In genomic region chr1:185646202-185646683, GRCh38 we compare ENCODE assay signal across 8 cellular contexts.
DNase-seq lines count a peak whose midpoint lies in the region; ATAC-seq, FAIRE-seq and TF ChIP-seq lines count a peak whose summit lies in the region.

No MANE protein-coding gene starts in this region.

- no peaks in the 10 kb centered on the region for H3K36me3 ChIP-seq in smooth muscle cell (ENCODE audit: low read depth)
- no peaks in the 10 kb centered on the region for H3K36me3 ChIP-seq in effector memory CD4-positive, alpha-beta T cell (ENCODE audit: control insufficient read depth, insufficient read depth, low read length)

- peaks cover 33% of the 10 kb centered on the region for H3K4me1 Mint-ChIP-seq in activated T-helper 2 cell treated with anti-CD3 and anti-CD28 coated beads, Interferon-gamma antibody, Interleukin-2, Interleukin-4, amounts not matched to agents 10 μg/mL and 5 μg/mL and 100 μg/mL, durations not matched to agents 14 hours and 24 hours and 36 hours (ENCODE audit: low read depth)

- peaks cover 29% of the 10 kb centered on the region for H3K4me1 ChIP-seq in smooth muscle cell (ENCODE audit: low read depth)
- peaks cover 3% of the 10 kb centered on the region for H3K4me1 ChIP-seq in effector memory CD4-positive, alpha-beta T cell (ENCODE audit: control insufficient read depth, insufficient read depth, low read length, poor library complexity, severe bottlenecking)

- H3K27me3 ChIP-seq in smooth muscle cell (ENCODE audit: low read depth), result no peaks in the 10 kb centered on the region
- no peaks in the 10 kb centered on the region for H3K27me3 ChIP-seq in effector memory CD4-positive, alpha-beta T cell (replicated peaks; ENCODE audit: control insufficient read depth, insufficient read depth, low read length, poor library complexity, severe bottlenecking)

- H3K9me3 ChIP-seq in smooth muscle cell (replicated peaks; ENCODE audit: low read depth), result no peaks in the 10 kb centered on the region
- no peaks in the 10 kb centered on the region for H3K9me3 ChIP-seq in effector memory CD4-positive, alpha-beta T cell (ENCODE audit: control insufficient read depth, low read length)

- DNase-seq in GM19239 (ENCODE audit: insufficient read length, low spot score), result no peak
- peak; percentile 78 for DNase-seq in NCI-H1105 (lab: John Stamatoyannopoulos, UW)
- peak; percentile 99 for DNase-seq in astrocyte of the hippocampus (ENCODE audit: low read depth, low spot score)
- peak; percentile 93 for DNase-seq in iPS DF 19.7 (ENCODE audit: low read depth, low spot score)
- DNase-seq in smooth muscle cell (lab: John Stamatoyannopoulos, UW; ENCODE audit: unreplicated experiment), result no peak
- no peak for DNase-seq in activated T-helper 2 cell treated with anti-CD3 and anti-CD28 coated beads, Interferon-gamma antibody, Interleukin-2, Interleukin-4, amounts not matched to agents 10 μg/mL and 5 μg/mL and 100 μg/mL, durations not matched to agents 14 hours and 24 hours and 36 hours (ENCODE audit: low spot score)
- DNase-seq in effector memory CD4-positive, alpha-beta T cell, result no peak

- 2% methylated on average over 3 of the region's 3 CpGs for WGBS in smooth muscle cell (ENCODE audit: low lambda C conversion rate)

- peaks cover 33% of the 10 kb centered on the region for H3K36me3 Mint-ChIP-seq in activated T-helper 2 cell treated with anti-CD3 and anti-CD28 coated beads, Interferon-gamma antibody, Interleukin-2, Interleukin-4, amounts not matched to agents 10 μg/mL and 5 μg/mL and 100 μg/mL, durations not matched to agents 14 hours and 24 hours and 36 hours (ENCODE audit: low read depth)

- peak; percentile 40 for FAIRE-seq in GM19239 (lab: Jason Lieb, UNC)

- TF ChIP-seq CTCF in smooth muscle cell (IDR thresholded peaks at IDR 0.05; ENCODE audit: borderline replicate concordance, insufficient read depth, poor library complexity, severe bottlenecking), result no peak

- peak overlapping the region; percentile 46 for H2AFZ ChIP-seq in smooth muscle cell (ENCODE audit: low read depth)

- H3K9ac ChIP-seq in smooth muscle cell (ENCODE audit: low read depth), result peak overlapping the region; percentile 70

- H3K79me2 ChIP-seq in smooth muscle cell (ENCODE audit: low read depth), result no peaks in the 10 kb centered on the region

- no peak overlapping the region for H3K27ac Mint-ChIP-seq in activated T-helper 2 cell treated with anti-CD3 and anti-CD28 coated beads, Interferon-gamma antibody, Interleukin-2, Interleukin-4, amounts not matched to agents 10 μg/mL and 5 μg/mL and 100 μg/mL, durations not matched to agents 14 hours and 24 hours and 36 hours

- peak overlapping the region; percentile 81 for H3K4me2 ChIP-seq in smooth muscle cell

- ATAC-seq in HG03095 (IDR thresholded peaks at IDR 0.05; ENCODE audit: unreplicated experiment), result no peak

- intact Hi-C loops in activated T-helper 2 cell treated with anti-CD3 and anti-CD28 coated beads, Interferon-gamma antibody, Interleukin-2, Interleukin-4, amounts not matched to agents 10 μg/mL and 5 μg/mL and 100 μg/mL, durations not matched to agents 14 hours and 24 hours and 36 hours (cut with micrococcal nuclease), result no loop called here

- H3K27me3 Mint-ChIP-seq in activated T-helper 2 cell treated with anti-CD3 and anti-CD28 coated beads, Interferon-gamma antibody, Interleukin-2, Interleukin-4, amounts not matched to agents 10 μg/mL and 5 μg/mL and 100 μg/mL, durations not matched to agents 14 hours and 24 hours and 36 hours (ENCODE audit: low read depth), result no peaks in the 10 kb centered on the region

- peak overlapping the region; percentile 95 for H3K27ac ChIP-seq in smooth muscle cell (ENCODE audit: low read depth)
- H3K27ac ChIP-seq in effector memory CD4-positive, alpha-beta T cell (ENCODE audit: insufficient read depth, low read length, poor library complexity, severe bottlenecking), result no peak overlapping the region

- H4K20me1 ChIP-seq in smooth muscle cell (ENCODE audit: low read depth), result no peaks in the 10 kb centered on the region

- H3K9me3 Mint-ChIP-seq in activated T-helper 2 cell treated with anti-CD3 and anti-CD28 coated beads, Interferon-gamma antibody, Interleukin-2, Interleukin-4, amounts not matched to agents 10 μg/mL and 5 μg/mL and 100 μg/mL, durations not matched to agents 14 hours and 24 hours and 36 hours, result peaks cover 40% of the 10 kb centered on the region

- H3F3A ChIP-seq in smooth muscle cell (ENCODE audit: low read depth), result peaks cover 11% of the 10 kb centered on the region

- no peak overlapping the region for H3K4me3 Mint-ChIP-seq in activated T-helper 2 cell treated with anti-CD3 and anti-CD28 coated beads, Interferon-gamma antibody, Interleukin-2, Interleukin-4, amounts not matched to agents 10 μg/mL and 5 μg/mL and 100 μg/mL, durations not matched to agents 14 hours and 24 hours and 36 hours (ENCODE audit: low read depth)

- H3K4me3 ChIP-seq in smooth muscle cell, result peak overlapping the region; percentile 36
- H3K4me3 ChIP-seq in effector memory CD4-positive, alpha-beta T cell (ENCODE audit: insufficient read depth, low read depth, low read length, poor library complexity, severe bottlenecking), result no peak overlapping the region

Comparison
In these comparisons a context has a peak if more than half of its experiments do, and no peak if none do; other contexts are left out.
1. DNase-seq: peak in NCI-H1105 (single experiment), astrocyte of the hippocampus (single experiment) and iPS DF 19.7 (single experiment); none in GM19239 (single experiment), smooth muscle cell (single experiment), activated T-helper 2 cell treated with anti-CD3 and anti-CD28 coated beads, Interferon-gamma antibody, Interleukin-2, Interleukin-4, amounts not matched to agents 10 μg/mL and 5 μg/mL and 100 μg/mL, durations not matched to agents 14 hours and 24 hours and 36 hours (single experiment) and effector memory CD4-positive, alpha-beta T cell (0 of 3).